ENCODE assay signal across 8 cellular contexts in the genomic region with DNA sequence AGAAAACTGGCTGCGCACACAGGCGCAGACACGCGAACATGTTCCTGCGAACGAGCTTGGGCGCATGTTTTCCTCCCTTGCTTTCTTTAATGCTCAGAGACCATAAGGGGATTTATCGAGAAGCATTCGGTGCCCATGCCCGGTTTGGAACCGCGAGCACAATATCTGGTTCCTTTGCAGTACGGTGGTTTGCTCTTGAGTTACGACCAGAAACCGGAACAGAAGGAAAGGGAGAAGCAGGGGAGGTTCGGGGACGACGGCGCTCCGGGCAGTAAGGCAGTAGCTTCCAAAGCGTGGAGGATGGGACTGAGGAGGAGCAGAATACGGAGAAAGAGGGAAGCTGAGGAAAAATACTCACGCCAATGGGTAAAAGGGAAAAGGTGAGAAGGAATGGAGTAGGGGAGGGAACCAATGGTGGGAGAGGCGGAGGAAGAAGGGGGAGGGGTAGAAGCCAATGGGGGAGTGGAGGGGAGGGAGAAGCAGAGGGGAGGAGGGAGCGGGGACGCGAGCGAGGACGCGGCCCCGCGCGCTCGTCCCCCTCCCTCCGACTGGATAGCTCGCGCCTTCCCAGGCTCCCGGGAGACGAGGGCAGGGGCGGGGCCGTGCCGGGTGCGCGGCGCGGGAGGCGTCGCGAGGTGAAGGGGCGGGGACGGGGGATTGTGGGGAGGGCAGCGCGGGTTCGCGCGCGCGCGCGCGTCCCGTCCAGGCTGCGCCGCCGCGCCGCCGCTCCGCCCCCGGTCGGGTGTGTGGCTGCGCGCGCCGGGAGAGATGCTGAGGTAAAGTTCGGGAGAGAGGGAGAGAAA. TPM values are rescaled to one million over a fixed set of nuclear protein-coding genes. Genes with fewer than 3 reads are reported as not detected.
DNase-seq lines count a peak whose midpoint lies in the region; ATAC-seq lines count a peak whose summit lies in the region.

No MANE protein-coding gene starts in this region.

- H3K27me3 ChIP-seq in ACC112 (ENCODE audit: insufficient read depth, low read length) = no peaks in the 10 kb centered on the region

- H3K4me3 ChIP-seq in ACC112 (ENCODE audit: low read depth, low read length) = peak overlapping the region; percentile 85

- no peaks in the 10 kb centered on the region for H3K36me3 ChIP-seq in ACC112 (ENCODE audit: insufficient read depth, low read length)

- H3K4me1 ChIP-seq in ACC112 (ENCODE audit: control insufficient read depth, insufficient read depth, low read length, unreplicated experiment) = peaks cover 34% of the 10 kb centered on the region

- peak; percentile 96 for DNase-seq in NCI-H2227 treated with DMSO at 0.1 percent for 48 hours (lab: John Stamatoyannopoulos, UW)
- DNase-seq in activated CD4-positive, alpha-beta T cell treated with anti-CD3 and anti-CD28 coated beads for 48 hours = peak; percentile 87
- peak; percentile 50 for DNase-seq in cortex of kidney (lab: John Stamatoyannopoulos, UW)
- DNase-seq in left lobe of liver (ENCODE audit: low spot score) = peak; percentile 96
- peak; percentile 80 for DNase-seq in stimulated activated CD4-positive, alpha-beta T cell treated with anti-CD3 and anti-CD28 coated beads, Interleukin-1b, Interleukin-23, amount 100 ng/mL, for 48 hours

- H2AFZ ChIP-seq in ACC112 (ENCODE audit: low read length, unreplicated experiment) = peak overlapping the region; percentile 43

- peak overlapping the region; percentile 81 for H3K27ac ChIP-seq in ACC112 (ENCODE audit: low read depth, low read length)

- peaks cover 48% of the 10 kb centered on the region for H3K79me2 ChIP-seq in ACC112 (ENCODE audit: control insufficient read depth, insufficient read depth, low read length, unreplicated experiment)

- ATAC-seq in GM18873 (IDR thresholded peaks at IDR 0.05; ENCODE audit: low FRiP score, unreplicated experiment) (peak; percentile 36), HG03135 (IDR thresholded peaks at IDR 0.05; ENCODE audit: unreplicated experiment) (peak; percentile 53), left lobe of liver (peak; percentile 85)

RNA-seq across cellular contexts. Expression of a gene that starts 0.6 kb away (rescaled TPM):
- total RNA-seq in left lobe of liver = 38.4 TPM

Comparison
In these comparisons a context has a peak if more than half of its experiments do, and no peak if none do; other contexts are left out.
1. Peak in every context shown above with its lines: DNase-seq, ATAC-seq, H3K4me3 ChIP-seq and H3K27ac ChIP-seq.